In the genomic region with DNA sequence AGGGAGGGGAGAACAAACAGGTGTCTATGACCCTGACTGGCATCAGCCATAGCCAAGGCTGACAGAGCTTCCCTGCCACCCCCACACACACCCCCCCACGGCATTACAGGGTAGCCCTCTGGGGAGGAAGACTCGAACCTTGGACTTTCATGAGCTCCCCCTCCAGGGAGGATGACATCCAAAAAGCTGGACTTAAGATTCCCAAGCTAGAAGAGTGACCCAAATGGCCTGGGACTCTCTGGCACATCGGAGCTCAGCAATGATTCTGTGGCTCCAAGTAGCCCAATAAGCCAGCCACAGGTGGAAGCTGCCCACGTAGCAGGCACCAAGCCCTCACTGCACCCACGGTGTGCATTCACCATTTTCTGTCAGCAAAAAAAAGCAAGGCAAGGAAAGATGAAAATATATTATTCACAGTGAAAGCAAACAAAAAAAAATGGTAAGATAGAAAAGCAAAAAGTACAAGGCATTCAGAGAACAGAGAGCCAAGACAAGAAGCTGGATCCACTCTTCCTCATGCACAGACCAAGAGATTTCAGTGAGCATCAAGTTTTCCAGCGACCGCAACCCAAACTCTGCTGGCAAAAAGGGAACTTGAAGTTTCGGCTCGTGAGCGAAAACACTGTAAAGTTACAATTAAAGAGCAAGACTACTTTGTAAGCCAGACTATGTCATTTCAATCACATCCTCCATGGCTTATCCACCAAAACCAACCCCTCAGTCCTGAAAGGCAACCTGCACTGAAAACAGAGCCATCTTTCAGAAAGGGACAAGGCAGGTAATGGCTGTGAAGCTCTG, we compare ENCODE assay signal across 15 cellular contexts. TPM values are rescaled to one million over a fixed set of nuclear protein-coding genes. Genes with fewer than 3 reads are reported as not detected.
A peak's percentile ranks its signal among the peaks of the same experiment; 100 is the strongest.
DNase-seq lines count a peak whose midpoint lies in the region; TF ChIP-seq lines count a peak whose summit lies in the region.
"Had no signal": no experiment of that assay in that cellular context is flagged by ENCODE, and none has a peak within 500 bp of the region (broad histone marks: within the 10 kb centered on the region; RNA-seq: fewer than 3 reads in every experiment).

No MANE protein-coding gene starts in this region.

- no peaks in the 10 kb centered on the region for H3K27me3 Mint-ChIP-seq in mesothelial cell of epicardium (ENCODE audit: low read depth)

- POLR2A ChIA-PET in PC-9 (lab: Charles Lee; ENCODE audit: unreplicated experiment) = no interaction called here

- H3K4me3 Mint-ChIP-seq in mesothelial cell of epicardium = peak overlapping the region; percentile 2
- H3K4me3 Mint-ChIP-seq: activated CD8-positive, alpha-beta T cell treated with anti-CD3 and anti-CD28 coated beads, Interleukin-2, amount 10 ng/mL, durations not matched to agents 7 days and 5 days; natural killer cell treated with Interleukin-12 subunit alpha and Interleukin-12 subunit beta and Interleukin-15 and Interleukin-18, amount 100 ng/mL, for 72 hours had no signal

- H3K9me3 ChIP-seq in ascending aorta = no peaks in the 10 kb centered on the region
- no peaks in the 10 kb centered on the region for H3K9me3 ChIP-seq in tibial nerve
- H3K9me3 ChIP-seq in PC-9 (ENCODE audit: insufficient read depth, low read depth) = no peaks in the 10 kb centered on the region
- H3K9me3 ChIP-seq: lower lobe of right lung had no signal

- H3K27ac ChIP-seq in ascending aorta (peak overlapping the region; percentile 93 to 100), tibial nerve (peak overlapping the region in 3 of 4 donors; percentile 24 to 75 (median 64)), PC-9 (no peak overlapping the region)
- H3K27ac ChIP-seq: lower lobe of right lung had no signal

- H3K27ac Mint-ChIP-seq in mesothelial cell of epicardium = peak overlapping the region; percentile 94
- H3K27ac Mint-ChIP-seq: activated CD8-positive, alpha-beta T cell treated with anti-CD3 and anti-CD28 coated beads, Interleukin-2, amount 10 ng/mL, durations not matched to agents 7 days and 5 days; natural killer cell treated with Interleukin-12 subunit alpha and Interleukin-12 subunit beta and Interleukin-15 and Interleukin-18, amount 100 ng/mL, for 72 hours had no signal

- no peaks in the 10 kb centered on the region for H3K9me3 Mint-ChIP-seq in mesothelial cell of epicardium
- H3K9me3 Mint-ChIP-seq: natural killer cell treated with Interleukin-12 subunit alpha and Interleukin-12 subunit beta and Interleukin-15 and Interleukin-18, amount 100 ng/mL, for 72 hours had no signal

- H3K36me3 ChIP-seq in ascending aorta (peaks cover 31 to 54% of the 10 kb centered on the region in 2 donors), tibial nerve (peaks cover 0 to 47% (median 2%) of the 10 kb centered on the region in 3 donors), PC-9 (ENCODE audit: low read depth) (peaks cover 21% of the 10 kb centered on the region; the same call in 1 of the 2 replicates)

- peaks cover 47% of the 10 kb centered on the region for H3K36me3 Mint-ChIP-seq in mesothelial cell of epicardium
- H3K36me3 Mint-ChIP-seq: natural killer cell treated with Interleukin-12 subunit alpha and Interleukin-12 subunit beta and Interleukin-15 and Interleukin-18, amount 100 ng/mL, for 72 hours had no signal

- CTCF ChIA-PET in PC-9 (lab: Charles Lee) = no interaction called here

- intact Hi-C loops in ascending aorta (cut with DNase I) (no loop called here), PC-9 (cut with micrococcal nuclease; ENCODE audit: unreplicated experiment) (no loop called here)

- no peak for TF ChIP-seq POLR2A in tibial nerve (IDR thresholded peaks at IDR 0.05)

- H3K79me2 ChIP-seq in PC-9 (ENCODE audit: low read depth) = peaks cover 31% of the 10 kb centered on the region

- TF ChIP-seq CTCF in ascending aorta (IDR thresholded peaks at IDR 0.05) (no peak), mesothelial cell of epicardium (IDR thresholded peaks at IDR 0.05; ENCODE audit: unreplicated experiment) (no peak), tibial nerve (IDR thresholded peaks at IDR 0.05) (no peak), PC-9 (conservative IDR thresholded peaks at IDR 0.05) (no peak)

- H3K4me3 ChIP-seq in ascending aorta (peak overlapping the region in 1 of 2 donors; percentile 31), tibial nerve (no peak overlapping the region), PC-9 (no peak overlapping the region)
- H3K4me3 ChIP-seq: lower lobe of right lung had no signal

- peaks cover 9% of the 10 kb centered on the region for H4K20me1 ChIP-seq in PC-9 (ENCODE audit: insufficient read depth)

- no peaks in the 10 kb centered on the region; the same call in 1 of the 2 replicates for H3F3A ChIP-seq in PC-9 (ENCODE audit: insufficient read depth, low read depth)

- peaks cover 72% of the 10 kb centered on the region for H3K4me1 Mint-ChIP-seq in mesothelial cell of epicardium

- no peaks in the 10 kb centered on the region for H3K27me3 ChIP-seq in ascending aorta
- no peaks in the 10 kb centered on the region for H3K27me3 ChIP-seq in tibial nerve
- no peaks in the 10 kb centered on the region for H3K27me3 ChIP-seq in PC-9 (ENCODE audit: insufficient read depth, low read depth)

- H3K4me2 ChIP-seq in PC-9 = no peak overlapping the region

- peak; percentile 93 for DNase-seq in MV-4-11 (lab: John Stamatoyannopoulos, UW)
- DNase-seq in ascending aorta (ENCODE audit: low spot score in 2 of 2) = peak in 1 of 2 donors; percentile 61
- DNase-seq in mesothelial cell of epicardium (ENCODE audit: low spot score in 2 of 2, unreplicated experiment in 2 of 2) = no peak
- no peak for DNase-seq in tibial nerve (ENCODE audit: low spot score in 2 of 2)
- no peak for DNase-seq in SKM-1 (lab: John Stamatoyannopoulos, UW; ENCODE audit: unreplicated experiment)
- no peak for DNase-seq in PC-9
- DNase-seq in dermis blood vessel endothelial cell = no peak
- DNase-seq: activated CD8-positive, alpha-beta T cell treated with anti-CD3 and anti-CD28 coated beads, Interleukin-2, amount 10 ng/mL, durations not matched to agents 7 days and 5 days; cerebellar nuclear complex; DMS 273 treated with DMSO at 0.1 percent for 48 hours; foreskin melanocyte; lower lobe of right lung; NCI-H1417 treated with DMSO at 0.1 percent for 48 hours; NCI-H345 had no signal

- 51 to 66% methylated on average over 10 of the region's 10 CpGs for WGBS in tibial nerve, 2 donors

- no TSS peak for BruUV-seq in PC-9 (replicated peaks; lab: Mats Ljungman, UMichigan)

- H3K9me2 ChIP-seq in PC-9 (ENCODE audit: insufficient read depth) = no peaks in the 10 kb centered on the region

- no peak overlapping the region for H2AFZ ChIP-seq in PC-9

- H3K4me1 ChIP-seq in ascending aorta (peaks cover 34 to 87% of the 10 kb centered on the region in 2 donors), tibial nerve (peaks cover 0 to 81% (median 16%) of the 10 kb centered on the region in 4 donors), PC-9 (replicated peaks; ENCODE audit: insufficient read depth) (no peaks in the 10 kb centered on the region)

- TF ChIP-seq EP300 in tibial nerve (IDR thresholded peaks at IDR 0.05) = peak in 1 of 2 donors; percentile 7

RNA-seq across cellular contexts. Expression of a gene that starts 10.9 kb away (rescaled TPM):
- total RNA-seq in ascending aorta (101 TPM), mesothelial cell of epicardium (70.6 to 74.1 TPM (median 70.9 TPM) in 3 replicates), tibial nerve (100 to 1,000 TPM in 2 of 4 donors, 10 to 100 TPM in 2; 93.1 to 133 (median 112) TPM), PC-9 (2021) (42.9 and 51.5 TPM in 2 replicates), dermis blood vessel endothelial cell (124 and 203 TPM in 2 replicates)
